Comparison of ENCODE assay signal across 13 cellular contexts in the genomic region with DNA sequence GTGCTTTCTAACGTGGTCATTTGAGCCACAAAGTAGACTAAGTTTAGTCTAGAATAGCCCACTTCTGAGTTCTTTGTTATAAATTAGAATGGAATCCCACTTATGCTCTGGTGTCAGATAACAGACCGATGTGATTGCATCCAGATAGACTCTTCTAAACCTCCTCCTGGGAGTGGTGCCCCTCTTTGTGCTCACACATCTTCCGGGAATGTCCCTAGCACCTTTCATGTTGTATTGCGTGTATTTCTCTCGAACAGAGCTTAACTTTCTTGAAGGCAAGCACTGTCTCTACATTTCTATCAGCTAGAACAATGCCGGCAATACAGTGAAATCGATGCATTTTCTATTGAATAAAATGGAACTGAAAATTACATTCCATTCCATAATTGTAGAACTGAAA. TPM values are rescaled to one million over a fixed set of nuclear protein-coding genes. Genes with fewer than 3 reads are reported as not detected.
DNase-seq lines count a peak whose midpoint lies in the region; ATAC-seq and TF ChIP-seq lines count a peak whose summit lies in the region.
"Had no signal": no experiment of that assay in that cellular context is flagged by ENCODE, and none has a peak within 500 bp of the region (broad histone marks: within the 10 kb centered on the region; RNA-seq: fewer than 3 reads in every experiment).

No MANE protein-coding gene starts in this region.

- peak overlapping the region; percentile 99 for H3K27ac ChIP-seq in HUES64 (ENCODE audit: low read depth, low read length)
- peak overlapping the region; percentile 72 for H3K27ac ChIP-seq in mesodermal cell (ENCODE audit: low read depth, low read length, severe bottlenecking)
- H3K27ac ChIP-seq: esophagus muscularis mucosa, testis had no signal

- H3K27me3 ChIP-seq in HUES64 (ENCODE audit: insufficient read depth, low read length): no peaks in the 10 kb centered on the region
- H3K27me3 ChIP-seq: testis had no signal

- H3K9me3 ChIP-seq in HUES64 (ENCODE audit: insufficient read depth, low read depth, low read length): no peaks in the 10 kb centered on the region
- H3K9me3 ChIP-seq in mesodermal cell (ENCODE audit: control insufficient read depth, low read length): no peaks in the 10 kb centered on the region
- H3K9me3 ChIP-seq: esophagus muscularis mucosa, testis had no signal

- no peak for TF ChIP-seq CTCF in choroid plexus epithelial cell (conservative IDR thresholded peaks at IDR 0.05; ENCODE audit: low read depth, low read length)

- H3K4me3 ChIP-seq in HUES64 (ENCODE audit: low read length): peak overlapping the region; percentile 43
- no peak overlapping the region for H3K4me3 ChIP-seq in choroid plexus epithelial cell (ENCODE audit: low read depth, low read length)
- H3K4me3 ChIP-seq in mesodermal cell (ENCODE audit: extremely low read depth, insufficient read depth, low read length, poor library complexity, severe bottlenecking): no peak overlapping the region
- H3K4me3 ChIP-seq: esophagus muscularis mucosa, testis had no signal

- H3K9ac ChIP-seq in HUES64 (ENCODE audit: low read depth, low read length): peak overlapping the region; percentile 78

- peak; percentile 76 for DNase-seq in ELF-1 (ENCODE audit: low read depth, low spot score)
- DNase-seq in choroid plexus epithelial cell (ENCODE audit: low read depth): peak; percentile 43
- DNase-seq in activated gamma-delta T cell (lab: John Stamatoyannopoulos, UW): no peak
- DNase-seq: NCI-H2227 treated with DMSO at 0.1 percent for 48 hours, testis had no signal

- under 1% methylated on average over 7 of the region's 7 CpGs for WGBS in HUES64
- 0 to 8% methylated on average over 3 to 5 of the region's 7 CpGs for WGBS in mesodermal cell (ENCODE audit: insufficient coverage in 2 of 2), 2 experiments

- ATAC-seq in HG03565 (IDR thresholded peaks at IDR 0.05; ENCODE audit: unreplicated experiment) (no peak), HG02970 (IDR thresholded peaks at IDR 0.05; ENCODE audit: low FRiP score, unreplicated experiment) (no peak), GM21526 (IDR thresholded peaks at IDR 0.05; ENCODE audit: low FRiP score, unreplicated experiment) (no peak)
- ATAC-seq: activated CD4-positive, CD25-positive, alpha-beta regulatory T cell treated with anti-CD3 and anti-CD28 coated beads, Interleukin-2, amount 50 U/mL, for 24 hours; Panc1 had no signal

- H3K36me3 ChIP-seq in HUES64 (ENCODE audit: insufficient read depth, low read length): no peaks in the 10 kb centered on the region
- no peaks in the 10 kb centered on the region for H3K36me3 ChIP-seq in mesodermal cell (ENCODE audit: control insufficient read depth, insufficient read depth, low read length)
- H3K36me3 ChIP-seq: esophagus muscularis mucosa had no signal

- peaks cover 49% of the 10 kb centered on the region for H3K4me1 ChIP-seq in HUES64 (ENCODE audit: insufficient read depth, low read length)
- H3K4me1 ChIP-seq in mesodermal cell (ENCODE audit: control insufficient read depth, insufficient read depth, low read length, poor library complexity, severe bottlenecking): peaks cover 19% of the 10 kb centered on the region
- H3K4me1 ChIP-seq: esophagus muscularis mucosa, testis had no signal

RNA-seq across cellular contexts. Expression of a gene that starts 23.0 kb away (rescaled TPM):
- polyA plus RNA-seq in HUES64 (2013, experiment 1 of 2): 1.7 TPM
- polyA plus RNA-seq in HUES64 (2013, experiment 2 of 2): 2.5 TPM
- 0.59 TPM for polyA plus RNA-seq in mesodermal cell (2013, experiment 1 of 2)
- 0.51 TPM for polyA plus RNA-seq in mesodermal cell (2013, experiment 2 of 2)
